11 cellular contexts compared by ENCODE assay signal in the genomic region with DNA sequence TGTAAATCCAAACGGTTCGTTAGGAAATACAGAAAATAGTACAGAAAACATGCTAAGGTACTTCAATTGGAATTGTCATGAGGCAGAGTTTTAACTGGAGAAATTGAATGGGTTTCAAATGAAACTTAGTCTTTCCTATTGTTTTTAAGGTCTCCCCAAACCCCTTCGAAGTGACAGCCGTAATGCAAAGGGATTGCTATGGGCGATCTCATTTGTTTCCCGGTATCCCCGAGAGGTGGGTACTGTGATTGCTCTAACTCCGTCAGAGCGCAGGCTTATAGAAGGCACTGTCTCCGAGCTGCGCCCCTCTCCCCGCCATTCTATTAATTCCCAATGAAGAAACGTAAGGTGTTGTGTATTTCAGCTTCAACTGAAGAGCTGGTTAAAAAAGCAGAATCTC. TPM values are rescaled to one million over a fixed set of nuclear protein-coding genes. Genes with fewer than 3 reads are reported as not detected.
DNase-seq lines count a peak whose midpoint lies in the region; ATAC-seq and TF ChIP-seq lines count a peak whose summit lies in the region.
"Had no signal": no experiment of that assay in that cellular context is flagged by ENCODE, and none has a peak within 500 bp of the region (broad histone marks: within the 10 kb centered on the region; RNA-seq: fewer than 3 reads in every experiment).

No MANE protein-coding gene starts in this region.

- peak overlapping the region; percentile 85 for H3K4me3 Mint-ChIP-seq in CD8-positive, alpha-beta T cell
- H3K4me3 Mint-ChIP-seq in IgD-negative memory B cell (peak overlapping the region; percentile 81 to 98 (median 94)), nephron progenitor cell (peak overlapping the region; percentile 87)

- peak overlapping the region; percentile 51 for H3K4me3 ChIP-seq in CD8-positive, alpha-beta T cell (ENCODE audit: low read depth, low read length)
- H3K4me3 ChIP-seq in duodenal mucosa (ENCODE audit: low read depth in 1 of 2, low read length in 2 of 2) = peak overlapping the region; percentile 26 to 33
- no peak overlapping the region for H3K4me3 ChIP-seq in trophoblast cell (ENCODE audit: low read depth, low read length)

- H2BK12ac ChIP-seq in trophoblast cell (ENCODE audit: low read length) = no peak overlapping the region

- H3K27me3 ChIP-seq in CD8-positive, alpha-beta T cell (ENCODE audit: insufficient read depth, low read length) = no peaks in the 10 kb centered on the region
- peaks cover 58 to 80% of the 10 kb centered on the region in 2 donors for H3K27me3 ChIP-seq in duodenal mucosa (ENCODE audit: control insufficient read depth in 1 of 2, insufficient read depth in 2 of 2, low read length in 2 of 2)
- H3K27me3 ChIP-seq in trophoblast cell (ENCODE audit: insufficient read depth, low read length) = peaks cover 32% of the 10 kb centered on the region

- POLR2A ChIA-PET in CD8-positive, alpha-beta T cell (lab: Charles Lee) = interaction anchor here (0.7 to 3.8 kb wide), 4 partner anchors 8 to 22 kb away, joined by 3 to 26 read pairs (median 4); partner anchors contain the start of gene RNF187

- H4K12ac ChIP-seq in trophoblast cell (ENCODE audit: low read depth, low read length) = no peak overlapping the region

- no peaks in the 10 kb centered on the region for H3K9me3 Mint-ChIP-seq in CD8-positive, alpha-beta T cell
- H3K9me3 Mint-ChIP-seq in IgD-negative memory B cell (no peaks in the 10 kb centered on the region), nephron progenitor cell (no peaks in the 10 kb centered on the region)

- H3K79me1 ChIP-seq in trophoblast cell (ENCODE audit: low read length) = no peaks in the 10 kb centered on the region

- ATAC-seq in CD8-positive, alpha-beta T cell = no peak

- peaks cover 40% of the 10 kb centered on the region for H3K4me1 Mint-ChIP-seq in CD8-positive, alpha-beta T cell (ENCODE audit: low read depth)
- H3K4me1 Mint-ChIP-seq in IgD-negative memory B cell (peaks cover 18 to 27% (median 21%) of the 10 kb centered on the region in 3 donors), nephron progenitor cell (peaks cover 42% of the 10 kb centered on the region)

- no peak overlapping the region for H4K91ac ChIP-seq in trophoblast cell (ENCODE audit: low read depth, low read length)

- H3K4me2 ChIP-seq in trophoblast cell (ENCODE audit: low read length) = no peak overlapping the region

- no peaks in the 10 kb centered on the region for H3K79me2 ChIP-seq in trophoblast cell (ENCODE audit: control insufficient read depth, insufficient read depth, low read length, poor library complexity)

- H3K36me3 ChIP-seq in CD8-positive, alpha-beta T cell (ENCODE audit: insufficient read depth, low read length) = no peaks in the 10 kb centered on the region
- no peaks in the 10 kb centered on the region for H3K36me3 ChIP-seq in duodenal mucosa (ENCODE audit: control insufficient read depth in 1 of 2, insufficient read depth in 2 of 2, low read length in 2 of 2)
- H3K36me3 ChIP-seq in trophoblast cell (ENCODE audit: control insufficient read depth in 1 of 2, insufficient read depth in 2 of 2, low read length in 2 of 2) = no peaks in the 10 kb centered on the region
- H3K36me3 ChIP-seq: WERI-Rb-1 had no signal

- peaks cover 16% of the 10 kb centered on the region for H3K27me3 Mint-ChIP-seq in CD8-positive, alpha-beta T cell (ENCODE audit: low read depth)
- H3K27me3 Mint-ChIP-seq in IgD-negative memory B cell (peaks cover 33% of the 10 kb centered on the region), nephron progenitor cell (ENCODE audit: low read depth, poor library complexity) (peaks cover 72% of the 10 kb centered on the region)

- H2AK5ac ChIP-seq in trophoblast cell (ENCODE audit: low read length) = no peak overlapping the region

- no peak for DNase-seq in CD8-positive, alpha-beta T cell
- DNase-seq in nephron progenitor cell (no peak), ureter (ENCODE audit: low spot score) (no peak), GM03348 (ENCODE audit: low spot score) (no peak), trophoblast cell (no peak)
- DNase-seq in stimulated activated CD4-positive, alpha-beta T cell treated with anti-CD3 and anti-CD28 coated beads, Interleukin-2, amount 100 ng/mL, for 24 hours = no peak

- peak overlapping the region; percentile 18 for H3K27ac ChIP-seq in CD8-positive, alpha-beta T cell (ENCODE audit: low read depth, low read length)
- H3K27ac ChIP-seq in duodenal mucosa (ENCODE audit: low read depth, low read length) (no peak overlapping the region), trophoblast cell (ENCODE audit: low read depth, low read length) (no peak overlapping the region)
- H3K27ac ChIP-seq: WERI-Rb-1 had no signal

- H2BK120ac ChIP-seq in trophoblast cell (ENCODE audit: insufficient read depth, low read length, poor library complexity) = no peak overlapping the region

- no peak overlapping the region for H3K14ac ChIP-seq in trophoblast cell (ENCODE audit: low read length)

- no peak overlapping the region for H3K9ac ChIP-seq in duodenal mucosa (ENCODE audit: low read depth in 1 of 2, low read length in 2 of 2)
- no peak overlapping the region for H3K9ac ChIP-seq in trophoblast cell (ENCODE audit: low read length)

- H3K4me1 ChIP-seq in CD8-positive, alpha-beta T cell (ENCODE audit: insufficient read depth, low read length) = peaks cover 26% of the 10 kb centered on the region
- peaks cover 0 to 7% of the 10 kb centered on the region in 2 donors for H3K4me1 ChIP-seq in duodenal mucosa (ENCODE audit: control insufficient read depth in 1 of 2, insufficient read depth in 2 of 2, low read length in 2 of 2)
- peaks cover 4 to 7% of the 10 kb centered on the region in 2 experiments for H3K4me1 ChIP-seq in trophoblast cell (ENCODE audit: control insufficient read depth in 1 of 2, insufficient read depth in 2 of 2, low read length in 2 of 2)

- H3K9me3 ChIP-seq in CD8-positive, alpha-beta T cell (ENCODE audit: low read length) = no peaks in the 10 kb centered on the region
- no peaks in the 10 kb centered on the region for H3K9me3 ChIP-seq in duodenal mucosa (ENCODE audit: control insufficient read depth in 1 of 2, low read length in 2 of 2)
- H3K9me3 ChIP-seq in trophoblast cell (ENCODE audit: insufficient read depth, low read depth, low read length) = peaks cover 5% of the 10 kb centered on the region

- H2BK5ac ChIP-seq in trophoblast cell (ENCODE audit: low read depth, low read length, poor library complexity) = no peak overlapping the region

- CTCF ChIA-PET in CD8-positive, alpha-beta T cell (lab: Charles Lee) = interaction anchor here (1.2 to 2.1 kb wide), 7 partner anchors 10 to 378 kb away, joined by 3 to 7 read pairs (median 4); partner anchors contain the start of gene RNF187

- no peak overlapping the region for H3K4ac ChIP-seq in trophoblast cell (ENCODE audit: low read depth, low read length)

- no peak overlapping the region for H4K8ac ChIP-seq in trophoblast cell (ENCODE audit: low read depth, low read length)

- TF ChIP-seq CTCF in CD8-positive, alpha-beta T cell (IDR thresholded peaks at IDR 0.05) = no peak
- TF ChIP-seq CTCF in nephron progenitor cell (IDR thresholded peaks at IDR 0.05) = no peak

- H3K27ac Mint-ChIP-seq in CD8-positive, alpha-beta T cell = peak overlapping the region; percentile 69
- H3K27ac Mint-ChIP-seq in IgD-negative memory B cell (peak overlapping the region in 2 of 3 donors; percentile 4 to 91), nephron progenitor cell (no peak overlapping the region)

- WGBS in trophoblast cell (ENCODE audit: extremely low coverage, insufficient coverage, insufficient read length) = no CpG with 5 or more reads among the region's 13 CpGs

- H2AFZ ChIP-seq in trophoblast cell (ENCODE audit: insufficient read depth, low read length, poor library complexity) = no peak overlapping the region

- intact Hi-C loops in CD8-positive, alpha-beta T cell (cut with DNase I, micrococcal nuclease) = loop anchor here (1.0 to 2.0 kb wide), 3 partner anchors 8 to 252 kb away; partner anchors contain the start of gene RNF187 (in 1 of the 2)

- H3K18ac ChIP-seq in trophoblast cell (ENCODE audit: low read length) = no peak overlapping the region

- no peaks in the 10 kb centered on the region for H3K36me3 Mint-ChIP-seq in CD8-positive, alpha-beta T cell
- H3K36me3 Mint-ChIP-seq in IgD-negative memory B cell (no peaks in the 10 kb centered on the region), nephron progenitor cell (ENCODE audit: low read depth) (no peaks in the 10 kb centered on the region)

- H3K23ac ChIP-seq in trophoblast cell (ENCODE audit: low read length) = no peak overlapping the region

RNA-seq across cellular contexts. Expression of gene RNF187, which starts 22.0 kb away (rescaled TPM):
- total RNA-seq in CD8-positive, alpha-beta T cell = 10 to 100 TPM; 34.8 to 35.8 TPM
- 13.0 TPM for polyA plus RNA-seq in IgD-negative memory B cell
- total RNA-seq in ureter = 104 TPM
- polyA plus RNA-seq in trophoblast cell (2013) = 44.8 and 45.0 TPM in 2 replicates

RNA-seq across cellular contexts. Expression of gene TRIM17, which starts 48.5 kb away (rescaled TPM):
- 1 to 10 TPM; 1.1 to 1.4 TPM for total RNA-seq in CD8-positive, alpha-beta T cell
- not detected for polyA plus RNA-seq in IgD-negative memory B cell
- 22.6 TPM for total RNA-seq in ureter
- 10.5 and 10.6 TPM in 2 replicates for polyA plus RNA-seq in trophoblast cell (2013)
- total RNA-seq: dermis microvascular lymphatic vessel endothelial cell, HT1080 had no signal

RNA-seq across cellular contexts. Expression of gene TRIM11, which starts 58.5 kb away (rescaled TPM):
- 10 to 100 TPM; 36.6 to 40.3 TPM for total RNA-seq in CD8-positive, alpha-beta T cell
- polyA plus RNA-seq in IgD-negative memory B cell = 20.5 TPM
- 40.1 TPM for total RNA-seq in ureter
- polyA plus RNA-seq in trophoblast cell (2013) = 31.1 and 32.5 TPM in 2 replicates
